Comparison of ENCODE assay signal across 9 cellular contexts in genomic region chr1:235971020-235971419, GRCh38.
DNase-seq lines count a peak whose midpoint lies in the region; ATAC-seq and TF ChIP-seq lines count a peak whose summit lies in the region.
"Had no signal": no experiment of that assay in that cellular context is flagged by ENCODE, and none has a peak within 500 bp of the region (broad histone marks: within the 10 kb centered on the region; RNA-seq: fewer than 3 reads in every experiment).

No MANE protein-coding gene starts in this region.

- TF ChIP-seq POLR2A in GM18505 (IDR thresholded peaks at IDR 0.05; ENCODE audit: borderline replicate concordance, extremely low read depth, insufficient read depth, insufficient read length), result no peak

- intact Hi-C loops in tibial artery (cut with DNase I; ENCODE audit: low total_unique reads), result loop anchor here (10.0 kb wide), 1 partner anchor 56 kb away; no protein-coding TSS in a partner anchor

- peaks cover 0 to 8% (median under 1%) of the 10 kb centered on the region in 3 donors for H3K36me3 ChIP-seq in tibial artery

- no peak for ATAC-seq in activated CD8-positive, alpha-beta memory T cell treated with anti-CD3 and anti-CD28 coated beads, Interleukin-2, amount 10 ng/mL, durations not matched to agents 7 days and 5 days
- no peak for ATAC-seq in activated naive CD8-positive, alpha-beta T cell treated with anti-CD3 and anti-CD28 coated beads, Interleukin-2, amount 10 ng/mL, durations not matched to agents 7 days and 5 days (ENCODE audit: low read depth)
- ATAC-seq in memory B cell (ENCODE audit: low read depth) (no peak), GM18505 (IDR thresholded peaks at IDR 0.05; ENCODE audit: unreplicated experiment) (no peak)

- DNase-seq in activated CD8-positive, alpha-beta memory T cell treated with anti-CD3 and anti-CD28 coated beads, Interleukin-2, amount 10 ng/mL, durations not matched to agents 7 days and 5 days, result no peak
- no peak for DNase-seq in activated CD8-positive, alpha-beta memory T cell treated with anti-CD3 and anti-CD28 coated beads, Interleukin-2, amount 50 U/mL, for 48 hours
- DNase-seq in activated naive CD8-positive, alpha-beta T cell treated with anti-CD3 and anti-CD28 coated beads, Interleukin-2, amount 10 ng/mL, durations not matched to agents 7 days and 5 days, result no peak
- DNase-seq in memory B cell (ENCODE audit: low spot score in 2 of 2), result no peak
- no peak for DNase-seq in tibial artery
- DNase-seq in globus pallidus (ENCODE audit: low spot score), result no peak
- no peak for DNase-seq in DMS53 (lab: John Stamatoyannopoulos, UW)

- CTCF ChIA-PET in activated CD8-positive, alpha-beta memory T cell treated with anti-CD3 and anti-CD28 coated beads, Interleukin-2, amount 10 ng/mL, durations not matched to agents 7 days and 5 days (lab: Charles Lee), result interaction anchor here (0.7 to 3.8 kb wide), 55 partner anchors 8 to 843 kb away, joined by 3 to 72 read pairs (median 6); partner anchors contain the start of genes B3GALNT2 and LYST

- H3K4me1 ChIP-seq in tibial artery, result peaks cover 0 to 24% (median 14%) of the 10 kb centered on the region in 4 donors

- peak overlapping the region; percentile 92 to 93 for H3K27ac ChIP-seq in tibial artery

- H3K36me3 Mint-ChIP-seq in activated CD8-positive, alpha-beta memory T cell treated with anti-CD3 and anti-CD28 coated beads, Interleukin-2, amount 10 ng/mL, durations not matched to agents 7 days and 5 days, result no peaks in the 10 kb centered on the region
- peaks cover 3% of the 10 kb centered on the region for H3K36me3 Mint-ChIP-seq in activated naive CD8-positive, alpha-beta T cell treated with anti-CD3 and anti-CD28 coated beads, Interleukin-2, amount 10 ng/mL, durations not matched to agents 7 days and 5 days
- H3K36me3 Mint-ChIP-seq in memory B cell, result peaks cover 2% of the 10 kb centered on the region
- H3K36me3 Mint-ChIP-seq: activated naive CD4-positive, alpha-beta T cell treated with anti-CD3 and anti-CD28 coated beads, Interleukin-2, amount 50 U/mL, for 72 hours had no signal

- H3K4me3 Mint-ChIP-seq in activated CD8-positive, alpha-beta memory T cell treated with anti-CD3 and anti-CD28 coated beads, Interleukin-2, amount 10 ng/mL, durations not matched to agents 7 days and 5 days, result peak overlapping the region; percentile 68
- peak overlapping the region; percentile 83 for H3K4me3 Mint-ChIP-seq in activated naive CD8-positive, alpha-beta T cell treated with anti-CD3 and anti-CD28 coated beads, Interleukin-2, amount 10 ng/mL, durations not matched to agents 7 days and 5 days
- H3K4me3 Mint-ChIP-seq in memory B cell, result no peak overlapping the region

- no peak for TF ChIP-seq CTCF in tibial artery (IDR thresholded peaks at IDR 0.05)

- no peaks in the 10 kb centered on the region for H3K9me3 Mint-ChIP-seq in activated CD8-positive, alpha-beta memory T cell treated with anti-CD3 and anti-CD28 coated beads, Interleukin-2, amount 10 ng/mL, durations not matched to agents 7 days and 5 days (ENCODE audit: low read depth)
- H3K9me3 Mint-ChIP-seq in activated naive CD8-positive, alpha-beta T cell treated with anti-CD3 and anti-CD28 coated beads, Interleukin-2, amount 10 ng/mL, durations not matched to agents 7 days and 5 days, result no peaks in the 10 kb centered on the region
- H3K9me3 Mint-ChIP-seq in memory B cell, result no peaks in the 10 kb centered on the region
- H3K9me3 Mint-ChIP-seq: activated naive CD4-positive, alpha-beta T cell treated with anti-CD3 and anti-CD28 coated beads, Interleukin-2, amount 50 U/mL, for 72 hours had no signal

- no peaks in the 10 kb centered on the region for H3K27me3 ChIP-seq in tibial artery

- H3K4me3 ChIP-seq in tibial artery, result peak overlapping the region; percentile 42 to 49

- POLR2A ChIA-PET in activated naive CD8-positive, alpha-beta T cell treated with anti-CD3 and anti-CD28 coated beads, Interleukin-2, amount 10 ng/mL, durations not matched to agents 7 days and 5 days (lab: Charles Lee), result interaction anchor here (0.6 to 2.4 kb wide), 10 partner anchors 16 to 467 kb away, joined by 3 to 60 read pairs (median 4); partner anchors contain the start of genes B3GALNT2 and LYST

- no peaks in the 10 kb centered on the region for H3K9me3 ChIP-seq in tibial artery

- peaks cover 22% of the 10 kb centered on the region for H3K4me1 Mint-ChIP-seq in activated CD8-positive, alpha-beta memory T cell treated with anti-CD3 and anti-CD28 coated beads, Interleukin-2, amount 10 ng/mL, durations not matched to agents 7 days and 5 days
- peaks cover 26% of the 10 kb centered on the region for H3K4me1 Mint-ChIP-seq in activated naive CD8-positive, alpha-beta T cell treated with anti-CD3 and anti-CD28 coated beads, Interleukin-2, amount 10 ng/mL, durations not matched to agents 7 days and 5 days
- H3K4me1 Mint-ChIP-seq in memory B cell, result peaks cover 11% of the 10 kb centered on the region

- H3K27me3 Mint-ChIP-seq in activated CD8-positive, alpha-beta memory T cell treated with anti-CD3 and anti-CD28 coated beads, Interleukin-2, amount 10 ng/mL, durations not matched to agents 7 days and 5 days, result peaks cover 10% of the 10 kb centered on the region
- no peaks in the 10 kb centered on the region for H3K27me3 Mint-ChIP-seq in activated naive CD8-positive, alpha-beta T cell treated with anti-CD3 and anti-CD28 coated beads, Interleukin-2, amount 10 ng/mL, durations not matched to agents 7 days and 5 days
- H3K27me3 Mint-ChIP-seq in memory B cell, result no peaks in the 10 kb centered on the region

- H3K27ac Mint-ChIP-seq in activated CD8-positive, alpha-beta memory T cell treated with anti-CD3 and anti-CD28 coated beads, Interleukin-2, amount 10 ng/mL, durations not matched to agents 7 days and 5 days, result peak overlapping the region; percentile 93
- peak overlapping the region; percentile 96 for H3K27ac Mint-ChIP-seq in activated naive CD8-positive, alpha-beta T cell treated with anti-CD3 and anti-CD28 coated beads, Interleukin-2, amount 10 ng/mL, durations not matched to agents 7 days and 5 days
- H3K27ac Mint-ChIP-seq in memory B cell, result peak overlapping the region; percentile 91
